1 cellular context compared by ENCODE assay signal in the genomic region with DNA sequence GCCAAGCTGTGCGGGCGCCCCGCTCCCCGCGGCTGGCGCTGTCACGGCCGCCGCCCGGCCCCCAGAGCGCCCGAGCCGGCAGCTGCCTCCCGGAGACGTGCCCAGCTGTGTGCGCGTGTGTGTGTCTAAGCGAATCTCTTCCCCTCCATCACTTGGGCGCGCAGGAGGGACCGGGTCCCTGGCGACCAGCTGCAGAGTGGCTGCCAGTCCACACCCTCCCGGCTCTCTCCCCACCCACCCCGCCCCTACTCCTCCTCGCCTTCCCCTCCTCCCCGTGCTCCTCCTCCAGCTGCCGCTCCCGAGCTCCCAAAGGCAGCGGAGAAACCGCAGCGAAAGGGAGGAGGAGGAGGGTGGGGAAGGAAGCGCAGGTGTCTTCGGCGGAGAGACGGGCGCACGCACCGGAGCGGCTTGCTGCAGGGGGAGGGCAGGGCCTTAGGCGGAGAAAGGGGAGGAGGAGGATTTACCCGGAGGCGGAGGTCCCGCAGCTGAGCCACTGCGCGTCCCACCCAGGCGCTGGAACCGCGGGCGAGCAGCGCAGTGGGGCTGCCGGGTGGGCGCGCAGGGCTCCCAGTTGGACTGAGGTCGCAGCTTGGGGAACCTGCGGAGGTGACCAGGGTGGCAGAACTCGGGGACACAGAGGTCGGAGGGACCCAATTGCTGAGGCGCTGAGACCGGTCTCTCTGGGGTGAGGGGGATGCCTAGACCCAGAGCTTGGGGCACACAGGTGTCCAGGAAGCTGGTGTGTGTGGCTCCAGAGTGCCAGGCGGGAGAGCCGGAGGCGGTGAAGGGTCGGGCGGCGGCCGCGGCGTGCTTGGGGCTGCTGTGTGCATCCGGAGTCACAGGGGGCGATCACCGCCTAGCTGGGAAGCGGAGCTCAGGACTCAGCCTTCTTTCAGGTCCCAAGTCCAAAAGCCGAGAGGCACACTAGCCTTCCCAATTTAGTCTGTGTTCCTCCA.
TF ChIP-seq lines count a peak whose summit lies in the region.

A gene with protein sequence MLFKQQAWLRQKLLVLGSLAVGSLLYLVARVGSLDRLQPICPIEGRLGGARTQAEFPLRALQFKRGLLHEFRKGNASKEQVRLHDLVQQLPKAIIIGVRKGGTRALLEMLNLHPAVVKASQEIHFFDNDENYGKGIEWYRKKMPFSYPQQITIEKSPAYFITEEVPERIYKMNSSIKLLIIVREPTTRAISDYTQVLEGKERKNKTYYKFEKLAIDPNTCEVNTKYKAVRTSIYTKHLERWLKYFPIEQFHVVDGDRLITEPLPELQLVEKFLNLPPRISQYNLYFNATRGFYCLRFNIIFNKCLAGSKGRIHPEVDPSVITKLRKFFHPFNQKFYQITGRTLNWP (minus strand): TSS at position 198 of the 956 bp plus-strand sequence. CDS start 280,178 bp downstream, outside the sequence.

TF ChIP-seq in HepG2, 621 proteins besides CTCF, POLR2A, EP300 and RAD21 (continued from another document and continues in another):
- no peak for TF ChIP-seq ZNF275 (CRISPR knock-in tag; IDR thresholded peaks at IDR 0.05; ENCODE audit: borderline replicate concordance)
- no peak for TF ChIP-seq RBAK (CRISPR knock-in tag; IDR thresholded peaks at IDR 0.05)
- no peak for TF ChIP-seq ZNF672 (CRISPR knock-in tag; IDR thresholded peaks at IDR 0.05)
- no peak for TF ChIP-seq PRDM10 (CRISPR knock-in tag; IDR thresholded peaks at IDR 0.05; ENCODE audit: low read depth)
- TF ChIP-seq MAFK (conservative IDR thresholded peaks at IDR 0.05 in 1 of 2, IDR thresholded peaks at IDR 0.05 in 1 of 2; ENCODE audit: low read length in 2 of 2), result no peak
- TF ChIP-seq RELA (CRISPR knock-in tag; IDR thresholded peaks at IDR 0.05), result no peak
- no peak for TF ChIP-seq DMTF1 (CRISPR knock-in tag; IDR thresholded peaks at IDR 0.05)
- peak; percentile 79; the same call in 1 of the 2 replicates for TF ChIP-seq ZNF136 (CRISPR knock-in tag; IDR thresholded peaks at IDR 0.05; ENCODE audit: low read depth)
- TF ChIP-seq, protein P1, sequence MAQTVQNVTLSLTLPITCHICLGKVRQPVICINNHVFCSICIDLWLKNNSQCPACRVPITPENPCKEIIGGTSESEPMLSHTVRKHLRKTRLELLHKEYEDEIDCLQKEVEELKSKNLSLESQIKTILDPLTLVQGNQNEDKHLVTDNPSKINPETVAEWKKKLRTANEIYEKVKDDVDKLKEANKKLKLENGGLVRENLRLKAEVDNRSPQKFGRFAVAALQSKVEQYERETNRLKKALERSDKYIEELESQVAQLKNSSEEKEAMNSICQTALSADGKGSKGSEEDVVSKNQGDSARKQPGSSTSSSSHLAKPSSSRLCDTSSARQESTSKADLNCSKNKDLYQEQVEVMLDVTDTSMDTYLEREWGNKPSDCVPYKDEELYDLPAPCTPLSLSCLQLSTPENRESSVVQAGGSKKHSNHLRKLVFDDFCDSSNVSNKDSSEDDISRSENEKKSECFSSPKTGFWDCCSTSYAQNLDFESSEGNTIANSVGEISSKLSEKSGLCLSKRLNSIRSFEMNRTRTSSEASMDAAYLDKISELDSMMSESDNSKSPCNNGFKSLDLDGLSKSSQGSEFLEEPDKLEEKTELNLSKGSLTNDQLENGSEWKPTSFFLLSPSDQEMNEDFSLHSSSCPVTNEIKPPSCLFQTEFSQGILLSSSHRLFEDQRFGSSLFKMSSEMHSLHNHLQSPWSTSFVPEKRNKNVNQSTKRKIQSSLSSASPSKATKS (CRISPR knock-in tag; IDR thresholded peaks at IDR 0.05), result no peak
- TF ChIP-seq ZFP36L1 (CRISPR knock-in tag; IDR thresholded peaks at IDR 0.05), result 0 out of 2 replicates have a peak, but pooled peaks have one; percentile 29
- no peak for TF ChIP-seq ZIK1 (CRISPR knock-in tag; IDR thresholded peaks at IDR 0.05; ENCODE audit: borderline replicate concordance, low read depth)
- peak; percentile 43 for TF ChIP-seq HNRNPH1 (optimal IDR thresholded peaks at IDR 0.05; ENCODE audit: low read depth, low read length)
- TF ChIP-seq ZNF260 (CRISPR knock-in tag; IDR thresholded peaks at IDR 0.05; ENCODE audit: borderline replicate concordance, low read depth), result no peak
- TF ChIP-seq ZKSCAN5 (CRISPR knock-in tag; IDR thresholded peaks at IDR 0.05), result no peak
- no peak for TF ChIP-seq CC2D1A (CRISPR knock-in tag; IDR thresholded peaks at IDR 0.05)
- TF ChIP-seq KDM4B (CRISPR knock-in tag; IDR thresholded peaks at IDR 0.05), result no peak
- TF ChIP-seq POLR2AphosphoS2 (IDR thresholded peaks at IDR 0.05; ENCODE audit: low read depth, low read length), result no peak
- peak; percentile 63 for TF ChIP-seq IKZF4 (CRISPR knock-in tag; IDR thresholded peaks at IDR 0.05; ENCODE audit: borderline replicate concordance, low read depth, not compliant biosample characterization)
- TF ChIP-seq NFYC (CRISPR knock-in tag; IDR thresholded peaks at IDR 0.05), result no peak
- no peak for TF ChIP-seq NBN (conservative IDR thresholded peaks at IDR 0.05)
- no peak for TF ChIP-seq ZNF646 (CRISPR knock-in tag; IDR thresholded peaks at IDR 0.05)
- TF ChIP-seq MED13 (CRISPR knock-in tag; IDR thresholded peaks at IDR 0.05), result no peak
- no peak for TF ChIP-seq ZNF703 (CRISPR knock-in tag; IDR thresholded peaks at IDR 0.05; ENCODE audit: borderline replicate concordance)
- TF ChIP-seq ZNF614 (CRISPR knock-in tag; IDR thresholded peaks at IDR 0.05; ENCODE audit: borderline replicate concordance), result no peak
- TF ChIP-seq DR1 (CRISPR knock-in tag; IDR thresholded peaks at IDR 0.05), result no peak
- no peak for TF ChIP-seq ZNF468 (CRISPR knock-in tag; IDR thresholded peaks at IDR 0.05)
- TF ChIP-seq BORCS8-MEF2B (CRISPR knock-in tag; IDR thresholded peaks at IDR 0.05), result no peak
- no peak for TF ChIP-seq FLYWCH1 (CRISPR knock-in tag; IDR thresholded peaks at IDR 0.05)
- TF ChIP-seq ZNF382 (CRISPR knock-in tag; IDR thresholded peaks at IDR 0.05; ENCODE audit: borderline replicate concordance), result no peak
- TF ChIP-seq SPEN (CRISPR knock-in tag; IDR thresholded peaks at IDR 0.05; ENCODE audit: low read depth), result no peak
- TF ChIP-seq ZNF235 (CRISPR knock-in tag; IDR thresholded peaks at IDR 0.05; ENCODE audit: borderline replicate concordance), result no peak
- no peak for TF ChIP-seq ZNF264 (CRISPR knock-in tag; IDR thresholded peaks at IDR 0.05)
- peak; percentile 75; the same call in 1 of the 2 replicates for TF ChIP-seq KDM2A (CRISPR knock-in tag; IDR thresholded peaks at IDR 0.05; ENCODE audit: borderline replicate concordance, low read depth)
- peak; percentile 4; the same call in 1 of the 2 replicates for TF ChIP-seq SMC3 (IDR thresholded peaks at IDR 0.05; ENCODE audit: low read length)
- no peak for TF ChIP-seq GPBP1L1 (CRISPR knock-in tag; IDR thresholded peaks at IDR 0.05)
- peak; percentile 57; the same call in 1 of the 2 replicates for TF ChIP-seq CHCHD3 (CRISPR knock-in tag; IDR thresholded peaks at IDR 0.05)
- peak; percentile 56 for TF ChIP-seq SAP130 (CRISPR knock-in tag; IDR thresholded peaks at IDR 0.05; ENCODE audit: low read depth)
- no peak for TF ChIP-seq RBM39 (IDR thresholded peaks at IDR 0.05; ENCODE audit: low read depth, low read length, poor library complexity, severe bottlenecking)
